In the genomic region with DNA sequence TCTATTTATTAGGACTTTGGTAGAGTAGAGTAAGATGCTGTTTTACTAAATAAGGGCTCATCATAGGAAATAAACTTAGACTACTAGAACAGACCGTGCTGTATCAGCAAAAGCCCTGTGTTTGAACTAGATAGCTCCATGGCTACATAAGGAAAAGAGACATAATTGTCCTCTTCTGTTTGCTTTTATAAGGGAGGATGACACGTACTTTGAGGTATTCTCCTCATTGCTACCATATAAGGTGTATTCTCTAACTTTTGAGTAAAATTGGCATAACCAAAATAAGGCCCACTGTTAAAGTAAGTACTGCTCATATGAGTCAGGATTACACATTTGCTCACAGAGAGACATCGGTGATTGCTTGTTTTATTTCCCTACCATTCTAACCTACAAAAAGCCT, we compare ENCODE assay signal across 14 cellular contexts.
DNase-seq lines count a peak whose midpoint lies in the region; ATAC-seq and TF ChIP-seq lines count a peak whose summit lies in the region.
"Had no signal": no experiment of that assay in that cellular context is flagged by ENCODE, and none has a peak within 500 bp of the region (broad histone marks: within the 10 kb centered on the region; RNA-seq: fewer than 3 reads in every experiment).

No MANE protein-coding gene starts in this region.

- DNase-seq in EL (peak; percentile 78), SJSA1 (ENCODE audit: low read depth in 1 of 2, low spot score in 2 of 2) (peak in 1 of 2 experiments; percentile 81), fibroblast of the conjunctiva (ENCODE audit: low read depth) (peak; percentile 32), gastrocnemius medialis (no peak), LoVo (ENCODE audit: low spot score) (no peak), immature natural killer cell (no peak)
- DNase-seq in activated naive CD4-positive, alpha-beta T cell treated with Interleukin-2 at 50 U/mL for 16 hours, result no peak
- DNase-seq: activated CD4-positive, alpha-beta T cell treated with anti-CD3 and anti-CD28 coated beads for 1 hour; erythroblast; SIG-M5; spleen had no signal

- H3K27me3 ChIP-seq in SJSA1 (replicated peaks), result no peaks in the 10 kb centered on the region
- no peaks in the 10 kb centered on the region for H3K27me3 ChIP-seq in gastrocnemius medialis
- H3K27me3 ChIP-seq: spleen had no signal

- intact Hi-C loops in gastrocnemius medialis (cut with DNase I; ENCODE audit: low total_unique reads), result no loop called here

- no peak overlapping the region for H3K27ac Mint-ChIP-seq in immature natural killer cell
- H3K27ac Mint-ChIP-seq: activated naive CD4-positive, alpha-beta T cell treated with anti-CD3 and anti-CD28 coated beads, Interleukin-2, amount 50 U/mL, for 24 hours; mesothelial cell of epicardium had no signal

- in situ Hi-C loops in gastrocnemius medialis (cut with MboI; ENCODE audit: low sequenced_read_pairs in 4 of 4), result no loop called here

- TF ChIP-seq POLR2A in gastrocnemius medialis (IDR thresholded peaks at IDR 0.05), result no peak

- no peak overlapping the region for H3K4me3 Mint-ChIP-seq in immature natural killer cell
- H3K4me3 Mint-ChIP-seq: activated naive CD4-positive, alpha-beta T cell treated with anti-CD3 and anti-CD28 coated beads, Interleukin-2, amount 50 U/mL, for 24 hours; mesothelial cell of epicardium had no signal

- H3K4me1 Mint-ChIP-seq in immature natural killer cell, result peaks cover 18 to 23% of the 10 kb centered on the region in 2 donors

- H3K36me3 ChIP-seq in SJSA1 (0 out of 2 replicates have a peak, but pooled peaks cover 5% of the 10 kb centered on the region), gastrocnemius medialis (no peaks in the 10 kb centered on the region)
- H3K36me3 ChIP-seq: spleen had no signal

- no peaks in the 10 kb centered on the region for H3K36me3 Mint-ChIP-seq in immature natural killer cell

- H3K4me1 ChIP-seq in SJSA1 (replicated peaks) (peaks cover 35% of the 10 kb centered on the region), gastrocnemius medialis (peaks cover 83 to 90% of the 10 kb centered on the region in 2 donors)

- H3K9me3 ChIP-seq in SJSA1 (replicated peaks), result no peaks in the 10 kb centered on the region
- H3K9me3 ChIP-seq in gastrocnemius medialis, result no peaks in the 10 kb centered on the region
- H3K9me3 ChIP-seq: spleen had no signal

- TF ChIP-seq CTCF in gastrocnemius medialis (IDR thresholded peaks at IDR 0.05 in 4 of 5, conservative IDR thresholded peaks at IDR 0.05 in 1 of 5), result no peak

- no peak for ATAC-seq in gastrocnemius medialis
- no peak for ATAC-seq in GM18867 (IDR thresholded peaks at IDR 0.05; ENCODE audit: unreplicated experiment)

- H3K27ac ChIP-seq in SJSA1, result peak overlapping the region; percentile 77
- peak overlapping the region; percentile 61 to 99 (median 84) for H3K27ac ChIP-seq in gastrocnemius medialis
- H3K27ac ChIP-seq: spleen had no signal

- no peak overlapping the region for H3K4me3 ChIP-seq in SJSA1
- H3K4me3 ChIP-seq in gastrocnemius medialis, result no peak overlapping the region
- H3K4me3 ChIP-seq: spleen had no signal

- H3K27me3 Mint-ChIP-seq in immature natural killer cell (ENCODE audit: low read depth in 3 of 3), result no peaks in the 10 kb centered on the region
- H3K27me3 Mint-ChIP-seq: activated naive CD4-positive, alpha-beta T cell treated with anti-CD3 and anti-CD28 coated beads, Interleukin-2, amount 50 U/mL, for 24 hours had no signal

- no peaks in the 10 kb centered on the region for H3K9me3 Mint-ChIP-seq in immature natural killer cell

Comparison
In these comparisons a context has a peak if more than half of its experiments do, and no peak if none do; other contexts are left out.
1. DNase-seq: peak in EL (single experiment) and fibroblast of the conjunctiva (single experiment); none in gastrocnemius medialis (0 of 2), LoVo (single experiment), immature natural killer cell (0 of 3) and activated naive CD4-positive, alpha-beta T cell treated with Interleukin-2 at 50 U/mL for 16 hours (single experiment).